Comparison of ENCODE assay signal across 1 cellular context in the genomic region with DNA sequence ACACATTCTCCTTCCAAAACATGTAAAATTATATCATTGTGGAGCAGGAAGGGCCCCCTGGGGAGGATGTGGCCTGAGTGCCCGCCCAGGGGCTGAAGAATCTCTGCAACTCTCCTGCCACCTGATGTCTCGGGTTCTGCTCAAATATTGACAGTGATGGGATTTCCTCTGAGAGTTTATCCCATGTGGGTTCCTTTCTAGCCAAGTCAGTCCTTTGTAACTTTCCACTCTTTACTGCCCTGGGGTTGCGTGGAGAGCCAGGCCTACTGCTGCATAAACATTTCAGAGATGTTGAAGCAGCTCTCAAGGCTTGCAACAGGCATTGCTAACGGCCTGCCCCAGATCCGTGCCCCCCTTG.
TF ChIP-seq lines count a peak whose summit lies in the region.

No MANE protein-coding gene starts in this region.

TF ChIP-seq in WTC11, 78 proteins besides CTCF, POLR2A, EP300 and RAD21:
- TF ChIP-seq, protein P1, sequence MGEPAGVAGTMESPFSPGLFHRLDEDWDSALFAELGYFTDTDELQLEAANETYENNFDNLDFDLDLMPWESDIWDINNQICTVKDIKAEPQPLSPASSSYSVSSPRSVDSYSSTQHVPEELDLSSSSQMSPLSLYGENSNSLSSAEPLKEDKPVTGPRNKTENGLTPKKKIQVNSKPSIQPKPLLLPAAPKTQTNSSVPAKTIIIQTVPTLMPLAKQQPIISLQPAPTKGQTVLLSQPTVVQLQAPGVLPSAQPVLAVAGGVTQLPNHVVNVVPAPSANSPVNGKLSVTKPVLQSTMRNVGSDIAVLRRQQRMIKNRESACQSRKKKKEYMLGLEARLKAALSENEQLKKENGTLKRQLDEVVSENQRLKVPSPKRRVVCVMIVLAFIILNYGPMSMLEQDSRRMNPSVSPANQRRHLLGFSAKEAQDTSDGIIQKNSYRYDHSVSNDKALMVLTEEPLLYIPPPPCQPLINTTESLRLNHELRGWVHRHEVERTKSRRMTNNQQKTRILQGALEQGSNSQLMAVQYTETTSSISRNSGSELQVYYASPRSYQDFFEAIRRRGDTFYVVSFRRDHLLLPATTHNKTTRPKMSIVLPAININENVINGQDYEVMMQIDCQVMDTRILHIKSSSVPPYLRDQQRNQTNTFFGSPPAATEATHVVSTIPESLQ (CRISPR knock-in tag; IDR thresholded peaks at IDR 0.05) = no peak
- TF ChIP-seq CREB1 (CRISPR knock-in tag; IDR thresholded peaks at IDR 0.05) (no peak), NR2C2 (CRISPR knock-in tag; IDR thresholded peaks at IDR 0.05) (no peak), NFATC4 (CRISPR knock-in tag; IDR thresholded peaks at IDR 0.05) (no peak), OVOL2 (CRISPR knock-in tag; IDR thresholded peaks at IDR 0.05; ENCODE audit: borderline replicate concordance) (no peak), GRHL2 (CRISPR knock-in tag; IDR thresholded peaks at IDR 0.05; ENCODE audit: insufficient replicate concordance, severe bottlenecking) (no peak)
- TF ChIP-seq, protein P2, sequence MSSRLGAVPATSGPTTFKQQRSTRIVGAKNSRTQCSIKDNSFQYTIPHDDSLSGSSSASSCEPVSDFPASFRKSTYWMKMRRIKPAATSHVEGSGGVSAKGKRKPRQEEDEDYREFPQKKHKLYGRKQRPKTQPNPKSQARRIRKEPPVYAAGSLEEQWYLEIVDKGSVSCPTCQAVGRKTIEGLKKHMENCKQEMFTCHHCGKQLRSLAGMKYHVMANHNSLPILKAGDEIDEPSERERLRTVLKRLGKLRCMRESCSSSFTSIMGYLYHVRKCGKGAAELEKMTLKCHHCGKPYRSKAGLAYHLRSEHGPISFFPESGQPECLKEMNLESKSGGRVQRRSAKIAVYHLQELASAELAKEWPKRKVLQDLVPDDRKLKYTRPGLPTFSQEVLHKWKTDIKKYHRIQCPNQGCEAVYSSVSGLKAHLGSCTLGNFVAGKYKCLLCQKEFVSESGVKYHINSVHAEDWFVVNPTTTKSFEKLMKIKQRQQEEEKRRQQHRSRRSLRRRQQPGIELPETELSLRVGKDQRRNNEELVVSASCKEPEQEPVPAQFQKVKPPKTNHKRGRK (CRISPR knock-in tag; IDR thresholded peaks at IDR 0.05; ENCODE audit: borderline replicate concordance) = no peak
- TF ChIP-seq, protein P3, sequence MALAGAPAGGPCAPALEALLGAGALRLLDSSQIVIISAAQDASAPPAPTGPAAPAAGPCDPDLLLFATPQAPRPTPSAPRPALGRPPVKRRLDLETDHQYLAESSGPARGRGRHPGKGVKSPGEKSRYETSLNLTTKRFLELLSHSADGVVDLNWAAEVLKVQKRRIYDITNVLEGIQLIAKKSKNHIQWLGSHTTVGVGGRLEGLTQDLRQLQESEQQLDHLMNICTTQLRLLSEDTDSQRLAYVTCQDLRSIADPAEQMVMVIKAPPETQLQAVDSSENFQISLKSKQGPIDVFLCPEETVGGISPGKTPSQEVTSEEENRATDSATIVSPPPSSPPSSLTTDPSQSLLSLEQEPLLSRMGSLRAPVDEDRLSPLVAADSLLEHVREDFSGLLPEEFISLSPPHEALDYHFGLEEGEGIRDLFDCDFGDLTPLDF (CRISPR knock-in tag; IDR thresholded peaks at IDR 0.05) = no peak
